14 cellular contexts compared by ENCODE assay signal in genomic region chr21:36021251-36021837, GRCh38. TPM values are rescaled to one million over a fixed set of nuclear protein-coding genes. Genes with fewer than 3 reads are reported as not detected.
DNase-seq lines count a peak whose midpoint lies in the region; ATAC-seq and TF ChIP-seq lines count a peak whose summit lies in the region.
"Had no signal": no experiment of that assay in that cellular context is flagged by ENCODE, and none has a peak within 500 bp of the region (broad histone marks: within the 10 kb centered on the region; RNA-seq: fewer than 3 reads in every experiment).

No MANE protein-coding gene starts in this region.

- no peak for DNase-seq in psoas muscle
- no peak for DNase-seq in NCI-H526 treated with DMSO at 0.1 percent for 48 hours (lab: John Stamatoyannopoulos, UW)
- DNase-seq in activated naive CD8-positive, alpha-beta T cell treated with anti-CD3 and anti-CD28 coated beads for 36 hours: no peak
- no peak for DNase-seq in suprapubic skin (ENCODE audit: low spot score in 2 of 2)
- DNase-seq: activated naive CD4-positive, alpha-beta T cell treated with Interleukin-2 at 50 U/mL for 16 hours; foreskin keratinocyte; immature natural killer cell; mesendoderm; MG63; PC-3 had no signal

- no peaks in the 10 kb centered on the region for H3K4me1 Mint-ChIP-seq in activated naive CD8-positive, alpha-beta T cell treated with anti-CD3 and anti-CD28 coated beads for 36 hours
- H3K4me1 Mint-ChIP-seq: immature natural killer cell had no signal

- TF ChIP-seq POLR2A in suprapubic skin (IDR thresholded peaks at IDR 0.05): no peak

- 95 to 96% (median 96%) methylated on average over 11 of the region's 11 CpGs for WGBS in psoas muscle, 3 donors
- 95% methylated on average over 11 of the region's 11 CpGs for WGBS in suprapubic skin

- H3K4me3 ChIP-seq in HEK293 (ENCODE audit: low read depth, low read length): no peak overlapping the region
- H3K4me3 ChIP-seq in psoas muscle: no peak overlapping the region
- no peak overlapping the region for H3K4me3 ChIP-seq in suprapubic skin
- H3K4me3 ChIP-seq: breast epithelium, MG63 had no signal

- POLR2A ChIA-PET in HEK293 (lab: Yijun Ruan, JAX): no interaction called here

- no peak overlapping the region for H3K4me3 Mint-ChIP-seq in activated naive CD8-positive, alpha-beta T cell treated with anti-CD3 and anti-CD28 coated beads for 36 hours
- H3K4me3 Mint-ChIP-seq: immature natural killer cell had no signal

- H3K27me3 Mint-ChIP-seq in activated naive CD8-positive, alpha-beta T cell treated with anti-CD3 and anti-CD28 coated beads for 36 hours: no peaks in the 10 kb centered on the region

- H3K36me3 ChIP-seq in HEK293 (ENCODE audit: control insufficient read depth in 2 of 2, insufficient read depth in 1 of 2, low read length in 2 of 2): no peaks in the 10 kb centered on the region
- no peaks in the 10 kb centered on the region for H3K36me3 ChIP-seq in psoas muscle (ENCODE audit: insufficient read depth in 1 of 2, low read depth in 1 of 2)
- H3K36me3 ChIP-seq in suprapubic skin: no peaks in the 10 kb centered on the region
- H3K36me3 ChIP-seq: breast epithelium, MG63 had no signal

- H3K4me1 ChIP-seq in HEK293 (ENCODE audit: control insufficient read depth, insufficient read depth, low read length): no peaks in the 10 kb centered on the region
- H3K4me1 ChIP-seq in psoas muscle: no peaks in the 10 kb centered on the region
- no peaks in the 10 kb centered on the region for H3K4me1 ChIP-seq in suprapubic skin
- H3K4me1 ChIP-seq: breast epithelium had no signal

- peaks cover 5% of the 10 kb centered on the region for H3K36me3 Mint-ChIP-seq in activated naive CD8-positive, alpha-beta T cell treated with anti-CD3 and anti-CD28 coated beads for 36 hours

- intact Hi-C loops in psoas muscle (cut with DNase I): no loop called here

- no peak for TF ChIP-seq EP300 in suprapubic skin (IDR thresholded peaks at IDR 0.05)

- peaks cover 2% of the 10 kb centered on the region for H3K9me3 Mint-ChIP-seq in activated naive CD8-positive, alpha-beta T cell treated with anti-CD3 and anti-CD28 coated beads for 36 hours

- H3K27ac ChIP-seq in HEK293 (ENCODE audit: extremely low read depth, low read depth, low read length) (no peak overlapping the region), psoas muscle (no peak overlapping the region), suprapubic skin (no peak overlapping the region)
- H3K27ac ChIP-seq: breast epithelium, foreskin keratinocyte had no signal

- H3K9me3 ChIP-seq in HEK293 (ENCODE audit: control insufficient read depth, insufficient read depth, low read depth, low read length): no peaks in the 10 kb centered on the region
- no peaks in the 10 kb centered on the region for H3K9me3 ChIP-seq in psoas muscle
- no peaks in the 10 kb centered on the region for H3K9me3 ChIP-seq in suprapubic skin
- H3K9me3 ChIP-seq: breast epithelium, MG63 had no signal

- H3K27me3 ChIP-seq in psoas muscle (ENCODE audit: insufficient read depth in 3 of 3, low read length in 2 of 3): no peaks in the 10 kb centered on the region
- no peaks in the 10 kb centered on the region for H3K27me3 ChIP-seq in suprapubic skin
- H3K27me3 ChIP-seq: breast epithelium, foreskin keratinocyte, MG63 had no signal

- CTCF ChIA-PET in HEK293 (lab: Yijun Ruan, JAX): interaction anchor here (0.5 to 0.6 kb wide), 2 partner anchors 50 to 87 kb away, joined by 3 to 4 read pairs; no protein-coding TSS in a partner anchor

- no peak overlapping the region for H3K27ac Mint-ChIP-seq in activated naive CD8-positive, alpha-beta T cell treated with anti-CD3 and anti-CD28 coated beads for 36 hours
- H3K27ac Mint-ChIP-seq: immature natural killer cell had no signal

- TF ChIP-seq CTCF in HEK293 (tag by site-specific recombination; IDR thresholded peaks at IDR 0.05) (no peak), psoas muscle (IDR thresholded peaks at IDR 0.05) (no peak), suprapubic skin (IDR thresholded peaks at IDR 0.05) (no peak)

- ATAC-seq in GM19023 (IDR thresholded peaks at IDR 0.05; ENCODE audit: unreplicated experiment) (peak; percentile 67), HG03432 (IDR thresholded peaks at IDR 0.05; ENCODE audit: unreplicated experiment) (peak; percentile 83), psoas muscle (no peak)
- ATAC-seq: foreskin keratinocyte, PC-3 had no signal

TF ChIP-seq in HEK293, 187 proteins besides CTCF, POLR2A, EP300 and RAD21:
- TF ChIP-seq BCL11B (tag by site-specific recombination; IDR thresholded peaks at IDR 0.05; ENCODE audit: low read depth) (no peak), ZNF146 (tag by site-specific recombination; IDR thresholded peaks at IDR 0.05) (peak; percentile 92)

RNA-seq across cellular contexts. Expression of gene SETD4, which starts 39.0 kb away (rescaled TPM):
- 10 to 100 TPM in 2 of 4 donors, 1 to 10 TPM in 2; 6.5 to 12.1 (median 10.2) TPM for total RNA-seq in psoas muscle
- polyA plus RNA-seq in psoas muscle: 10 to 100 TPM in 2 of 3 donors, 1 to 10 TPM in 1; 8.7 to 17.9 (median 12.8) TPM
- 10 to 100 TPM; 15.0 to 15.9 TPM for total RNA-seq in activated naive CD8-positive, alpha-beta T cell treated with anti-CD3 and anti-CD28 coated beads for 36 hours
- 10 to 100 TPM; 20.8 to 80.9 (median 26.5) TPM for total RNA-seq in suprapubic skin

RNA-seq across cellular contexts. Expression of gene CBR1, which starts 48.5 kb away (rescaled TPM):
- total RNA-seq in psoas muscle (10 to 100 TPM; 15.2 to 47.7 (median 31.0) TPM), suprapubic skin (100 to 1,000 TPM; 205 to 450 (median 302) TPM)
- polyA plus RNA-seq in psoas muscle: 10 to 100 TPM; 45.9 to 94.0 (median 71.7) TPM
- total RNA-seq in activated naive CD8-positive, alpha-beta T cell treated with anti-CD3 and anti-CD28 coated beads for 36 hours: 10 to 100 TPM; 43.4 to 43.7 TPM

Comparison
In these comparisons a context has a peak if more than half of its experiments do, and no peak if none do; other contexts are left out.
1. ATAC-seq: peak in GM19023 (single experiment) and HG03432 (single experiment); none in psoas muscle (0 of 4).
2. RNA of gene CBR1, which starts 48.5 kb away (total RNA-seq): 205 to 450 TPM in suprapubic skin; 43.4 to 43.7 TPM in activated naive CD8-positive, alpha-beta T cell treated with anti-CD3 and anti-CD28 coated beads for 36 hours and 15.2 to 47.7 TPM in psoas muscle; every median in the first group is over 4 times any median in the second.